Comparison of ENCODE assay signal across 12 cellular contexts in genomic region chr15:31340047-31340446, GRCh38. TPM values are rescaled to one million over a fixed set of nuclear protein-coding genes. Genes with fewer than 3 reads are reported as not detected.
DNase-seq lines count a peak whose midpoint lies in the region; ATAC-seq and TF ChIP-seq lines count a peak whose summit lies in the region.
"Had no signal": no experiment of that assay in that cellular context is flagged by ENCODE, and none has a peak within 500 bp of the region (broad histone marks: within the 10 kb centered on the region; RNA-seq: fewer than 3 reads in every experiment).

No MANE protein-coding gene starts in this region.

- peaks cover 4% of the 10 kb centered on the region for H3K36me3 ChIP-seq in lower lobe of right lung
- H3K36me3 ChIP-seq in suprapubic skin = no peaks in the 10 kb centered on the region
- H3K36me3 ChIP-seq: cardiac muscle cell had no signal

- no peak for TF ChIP-seq POLR2A in suprapubic skin (IDR thresholded peaks at IDR 0.05)

- TF ChIP-seq CTCF in lower lobe of right lung (IDR thresholded peaks at IDR 0.05) (no peak), suprapubic skin (IDR thresholded peaks at IDR 0.05) (no peak)

- 66% methylated on average over 3 of the region's 5 CpGs for WGBS in suprapubic skin

- peak overlapping the region; percentile 64 for H3K4me3 Mint-ChIP-seq in T-helper 1 cell treated with Interleukin-12 subunit alpha and Interleukin-12 subunit beta and Interleukin-4 antibody, amounts not matched to agents 30 μg/mL and 1 μg/mL, for 36 hours
- peak overlapping the region; percentile 38 for H3K4me3 Mint-ChIP-seq in activated CD8-positive, alpha-beta T cell treated with anti-CD3 and anti-CD28 coated beads, Interleukin-2, amount 10 ng/mL, durations not matched to agents 7 days and 5 days

- peaks cover 85% of the 10 kb centered on the region for H3K4me1 Mint-ChIP-seq in T-helper 1 cell treated with Interleukin-12 subunit alpha and Interleukin-12 subunit beta and Interleukin-4 antibody, amounts not matched to agents 30 μg/mL and 1 μg/mL, for 36 hours (ENCODE audit: low read depth)
- H3K4me1 Mint-ChIP-seq in activated CD8-positive, alpha-beta T cell treated with anti-CD3 and anti-CD28 coated beads, Interleukin-2, amount 10 ng/mL, durations not matched to agents 7 days and 5 days (ENCODE audit: low read depth) = peaks cover 100% of the 10 kb centered on the region

- intact Hi-C loops in lower lobe of right lung (cut with DNase I) = no loop called here

- H3K27me3 ChIP-seq in lower lobe of right lung (ENCODE audit: low read depth) = no peaks in the 10 kb centered on the region
- H3K27me3 ChIP-seq in suprapubic skin = no peaks in the 10 kb centered on the region
- H3K27me3 ChIP-seq: cardiac muscle cell had no signal

- CTCF ChIA-PET in activated CD8-positive, alpha-beta T cell treated with anti-CD3 and anti-CD28 coated beads, Interleukin-2, amount 10 ng/mL, durations not matched to agents 7 days and 5 days (lab: Charles Lee) = interaction anchor here (0.9 to 15.0 kb wide), 4 partner anchors 23 to 147 kb away, joined by 3 to 211 read pairs (median 7); no protein-coding TSS in a partner anchor

- H3K27ac ChIP-seq in lower lobe of right lung = peak overlapping the region; percentile 88
- peak overlapping the region; percentile 88 for H3K27ac ChIP-seq in suprapubic skin
- H3K27ac ChIP-seq: cardiac muscle cell, HL-60 had no signal

- H3K36me3 Mint-ChIP-seq in T-helper 1 cell treated with Interleukin-12 subunit alpha and Interleukin-12 subunit beta and Interleukin-4 antibody, amounts not matched to agents 30 μg/mL and 1 μg/mL, for 36 hours (ENCODE audit: low read depth) = peaks cover 13% of the 10 kb centered on the region
- peaks cover 47% of the 10 kb centered on the region for H3K36me3 Mint-ChIP-seq in activated CD8-positive, alpha-beta T cell treated with anti-CD3 and anti-CD28 coated beads, Interleukin-2, amount 10 ng/mL, durations not matched to agents 7 days and 5 days (ENCODE audit: low read depth)

- ATAC-seq in activated CD8-positive, alpha-beta T cell treated with anti-CD3 and anti-CD28 coated beads, Interleukin-2, amount 10 ng/mL, durations not matched to agents 7 days and 5 days = no peak
- ATAC-seq in lower lobe of right lung (no peak), HG03175 (IDR thresholded peaks at IDR 0.05; ENCODE audit: unreplicated experiment) (no peak)

- no peaks in the 10 kb centered on the region for H3K9me3 Mint-ChIP-seq in T-helper 1 cell treated with Interleukin-12 subunit alpha and Interleukin-12 subunit beta and Interleukin-4 antibody, amounts not matched to agents 30 μg/mL and 1 μg/mL, for 36 hours
- no peaks in the 10 kb centered on the region for H3K9me3 Mint-ChIP-seq in activated CD8-positive, alpha-beta T cell treated with anti-CD3 and anti-CD28 coated beads, Interleukin-2, amount 10 ng/mL, durations not matched to agents 7 days and 5 days (ENCODE audit: insufficient read depth)

- H3K27me3 Mint-ChIP-seq in T-helper 1 cell treated with Interleukin-12 subunit alpha and Interleukin-12 subunit beta and Interleukin-4 antibody, amounts not matched to agents 30 μg/mL and 1 μg/mL, for 36 hours (ENCODE audit: low read depth) = no peaks in the 10 kb centered on the region
- no peaks in the 10 kb centered on the region for H3K27me3 Mint-ChIP-seq in activated CD8-positive, alpha-beta T cell treated with anti-CD3 and anti-CD28 coated beads, Interleukin-2, amount 10 ng/mL, durations not matched to agents 7 days and 5 days (ENCODE audit: low read depth)

- H3K4me1 ChIP-seq in lower lobe of right lung (peaks cover 100% of the 10 kb centered on the region), suprapubic skin (peaks cover 100% of the 10 kb centered on the region)

- H3K9me3 ChIP-seq in lower lobe of right lung (no peaks in the 10 kb centered on the region), suprapubic skin (no peaks in the 10 kb centered on the region)

- TF ChIP-seq EP300 in suprapubic skin (IDR thresholded peaks at IDR 0.05) = no peak

- peak overlapping the region; percentile 81 for H3K27ac Mint-ChIP-seq in T-helper 1 cell treated with Interleukin-12 subunit alpha and Interleukin-12 subunit beta and Interleukin-4 antibody, amounts not matched to agents 30 μg/mL and 1 μg/mL, for 36 hours
- H3K27ac Mint-ChIP-seq in activated CD8-positive, alpha-beta T cell treated with anti-CD3 and anti-CD28 coated beads, Interleukin-2, amount 10 ng/mL, durations not matched to agents 7 days and 5 days = peak overlapping the region; percentile 90

- no peak overlapping the region for H3K4me3 ChIP-seq in lower lobe of right lung
- peak overlapping the region; percentile 12 for H3K4me3 ChIP-seq in suprapubic skin
- H3K4me3 ChIP-seq: cardiac muscle cell had no signal

- DNase-seq in T-helper 1 cell (no peak), lower lobe of right lung (no peak), suprapubic skin (ENCODE audit: low spot score in 2 of 2) (no peak), DMS153 treated with DMSO at 0.1 percent for 48 hours (lab: John Stamatoyannopoulos, UW; ENCODE audit: unreplicated experiment) (no peak)
- DNase-seq in activated CD8-positive, alpha-beta T cell treated with anti-CD3 and anti-CD28 coated beads, Interleukin-2, amount 10 ng/mL, durations not matched to agents 7 days and 5 days = no peak
- no peak for DNase-seq in effector CD4-positive, alpha-beta T cell
- DNase-seq: activated CD4-positive, alpha-beta T cell treated with anti-CD3 and anti-CD28 coated beads, Interleukin-2, amount 50 U/mL, for 1 hour; NCI-H1436 treated with DMSO at 0.1 percent for 48 hours had no signal

- POLR2A ChIA-PET in activated CD8-positive, alpha-beta T cell treated with anti-CD3 and anti-CD28 coated beads, Interleukin-2, amount 10 ng/mL, durations not matched to agents 7 days and 5 days (lab: Charles Lee) = interaction anchor here (0.6 to 1.6 kb wide), 3 partner anchors 21 to 125 kb away, joined by 3 to 5 read pairs (median 5); no protein-coding TSS in a partner anchor

RNA-seq across cellular contexts. Expression of gene KLF13, which starts 13.4 kb away (rescaled TPM):
- total RNA-seq in activated CD8-positive, alpha-beta T cell treated with anti-CD3 and anti-CD28 coated beads, Interleukin-2, amount 10 ng/mL, durations not matched to agents 7 days and 5 days = 100 to 1,000 TPM; 214 to 215 TPM
- 178 TPM for total RNA-seq in lower lobe of right lung
- total RNA-seq in suprapubic skin = 100 to 1,000 TPM; 141 to 162 (median 145) TPM
